17 cellular contexts compared by ENCODE assay signal in genomic region chr7:111080495-111081105, GRCh38. TPM values are rescaled to one million over a fixed set of nuclear protein-coding genes. Genes with fewer than 3 reads are reported as not detected.
DNase-seq lines count a peak whose midpoint lies in the region; ATAC-seq and TF ChIP-seq lines count a peak whose summit lies in the region.
"Had no signal": no experiment of that assay in that cellular context is flagged by ENCODE, and none has a peak within 500 bp of the region (broad histone marks: within the 10 kb centered on the region; RNA-seq: fewer than 3 reads in every experiment).

No MANE protein-coding gene starts in this region.

- no peaks in the 10 kb centered on the region for H3K9me3 ChIP-seq in osteoblast (ENCODE audit: low read depth, low read length)
- H3K9me3 ChIP-seq: gastrocnemius medialis had no signal

- TF ChIP-seq CTCF in osteoblast (IDR thresholded peaks at IDR 0.05; ENCODE audit: extremely low read depth, low read depth, low read length) = no peak

- peaks cover 72% of the 10 kb centered on the region for H3K4me1 Mint-ChIP-seq in activated CD4-positive, alpha-beta T cell treated with anti-CD3 and anti-CD28 coated beads, Interleukin-2, amount 10 ng/mL, durations not matched to agents 24 days and 14 days
- peaks cover 72% of the 10 kb centered on the region for H3K4me1 Mint-ChIP-seq in activated naive CD8-positive, alpha-beta T cell treated with anti-CD3 and anti-CD28 coated beads for 36 hours

- H2AFZ ChIP-seq in osteoblast (ENCODE audit: low read length) = no peak overlapping the region

- ATAC-seq in GM21526 (IDR thresholded peaks at IDR 0.05; ENCODE audit: low FRiP score, unreplicated experiment) (peak; percentile 34), HG03469 (IDR thresholded peaks at IDR 0.05; ENCODE audit: unreplicated experiment) (peak; percentile 15)
- ATAC-seq: gastrocnemius medialis, Right ventricle myocardium inferior had no signal

- H3K4me2 ChIP-seq in osteoblast (ENCODE audit: insufficient read depth, low read length) = no peak overlapping the region

- H3K27me3 Mint-ChIP-seq in activated CD4-positive, alpha-beta T cell treated with anti-CD3 and anti-CD28 coated beads, Interleukin-2, amount 10 ng/mL, durations not matched to agents 24 days and 14 days = no peaks in the 10 kb centered on the region
- no peaks in the 10 kb centered on the region for H3K27me3 Mint-ChIP-seq in activated naive CD8-positive, alpha-beta T cell treated with anti-CD3 and anti-CD28 coated beads for 36 hours
- H3K27me3 Mint-ChIP-seq: CD4-positive, alpha-beta memory T cell had no signal

- peak overlapping the region; percentile 38 for H3K4me3 Mint-ChIP-seq in activated CD4-positive, alpha-beta T cell treated with anti-CD3 and anti-CD28 coated beads, Interleukin-2, amount 10 ng/mL, durations not matched to agents 24 days and 14 days
- H3K4me3 Mint-ChIP-seq in activated naive CD8-positive, alpha-beta T cell treated with anti-CD3 and anti-CD28 coated beads for 36 hours = no peak overlapping the region
- H3K4me3 Mint-ChIP-seq: CD4-positive, alpha-beta memory T cell had no signal

- no peak overlapping the region for H3K4me3 ChIP-seq in osteoblast (ENCODE audit: insufficient read depth, low read length)
- H3K4me3 ChIP-seq: gastrocnemius medialis, skin epidermis had no signal

- DNase-seq in activated CD4-positive, alpha-beta T cell treated with anti-CD3 and anti-CD28 coated beads, Interleukin-2, amount 10 ng/mL, durations not matched to agents 24 days and 14 days = no peak
- DNase-seq in activated CD4-positive, alpha-beta T cell treated with anti-CD3 and anti-CD28 coated beads, Interleukin-2, amount 50 U/mL, for 1 hour = no peak
- DNase-seq in activated naive CD8-positive, alpha-beta T cell treated with anti-CD3 and anti-CD28 coated beads for 36 hours = no peak
- no peak for DNase-seq in osteoblast (ENCODE audit: insufficient read length, low spot score, missing footprints)
- no peak for DNase-seq in NCI-H1694 (lab: John Stamatoyannopoulos, UW)
- DNase-seq in AG08396 (ENCODE audit: low spot score) = no peak
- DNase-seq: 8988T; CD4-positive, alpha-beta memory T cell; gastrocnemius medialis; mesenchymal stem cell; NCI-H1048; NK-92 treated with Interleukin-12 subunit alpha and Interleukin-12 subunit beta, amount 100 ng/mL, for 24 hours; stimulated activated naive CD4-positive, alpha-beta T cell treated with Interleukin-2 at 50 U/mL for 16 hours had no signal

- no peaks in the 10 kb centered on the region for H4K20me1 ChIP-seq in osteoblast (ENCODE audit: insufficient read depth, low read length)

- H3K9me3 Mint-ChIP-seq in activated CD4-positive, alpha-beta T cell treated with anti-CD3 and anti-CD28 coated beads, Interleukin-2, amount 10 ng/mL, durations not matched to agents 24 days and 14 days = peaks cover 5% of the 10 kb centered on the region
- peaks cover 9% of the 10 kb centered on the region for H3K9me3 Mint-ChIP-seq in activated naive CD8-positive, alpha-beta T cell treated with anti-CD3 and anti-CD28 coated beads for 36 hours
- H3K9me3 Mint-ChIP-seq: CD4-positive, alpha-beta memory T cell had no signal

- peak overlapping the region; percentile 74 for H3K27ac Mint-ChIP-seq in activated CD4-positive, alpha-beta T cell treated with anti-CD3 and anti-CD28 coated beads, Interleukin-2, amount 10 ng/mL, durations not matched to agents 24 days and 14 days
- H3K27ac Mint-ChIP-seq in activated naive CD8-positive, alpha-beta T cell treated with anti-CD3 and anti-CD28 coated beads for 36 hours = peak overlapping the region; percentile 97

- no peaks in the 10 kb centered on the region for H3K36me3 ChIP-seq in osteoblast (ENCODE audit: insufficient read depth, low read length)
- H3K36me3 ChIP-seq: gastrocnemius medialis had no signal

- no peak overlapping the region for H3K27ac ChIP-seq in osteoblast (ENCODE audit: low read depth, low read length)
- H3K27ac ChIP-seq: gastrocnemius medialis had no signal

- H3K36me3 Mint-ChIP-seq in activated CD4-positive, alpha-beta T cell treated with anti-CD3 and anti-CD28 coated beads, Interleukin-2, amount 10 ng/mL, durations not matched to agents 24 days and 14 days (ENCODE audit: low read depth) = peaks cover 7% of the 10 kb centered on the region
- H3K36me3 Mint-ChIP-seq in activated naive CD8-positive, alpha-beta T cell treated with anti-CD3 and anti-CD28 coated beads for 36 hours = peaks cover 20% of the 10 kb centered on the region
- H3K36me3 Mint-ChIP-seq: CD4-positive, alpha-beta memory T cell had no signal

- no peaks in the 10 kb centered on the region for H3K79me2 ChIP-seq in osteoblast (ENCODE audit: insufficient read depth, low read length)

- no peaks in the 10 kb centered on the region for H3K27me3 ChIP-seq in osteoblast (ENCODE audit: insufficient read depth, low read length)
- H3K27me3 ChIP-seq: gastrocnemius medialis had no signal

- H3K4me1 ChIP-seq in osteoblast (ENCODE audit: insufficient read depth, low read length) = peaks cover 14% of the 10 kb centered on the region

- intact Hi-C loops in activated CD4-positive, alpha-beta T cell treated with anti-CD3 and anti-CD28 coated beads, Interleukin-2, amount 10 ng/mL, durations not matched to agents 24 days and 14 days (cut with micrococcal nuclease) = no loop called here

RNA-seq across cellular contexts. Expression of gene LRRN3, which starts 10.3 kb away (rescaled TPM):
- total RNA-seq in activated CD4-positive, alpha-beta T cell treated with anti-CD3 and anti-CD28 coated beads, Interleukin-2, amount 10 ng/mL, durations not matched to agents 24 days and 14 days = 53.4 and 56.5 TPM in 2 replicates
- 10 to 100 TPM; 89.3 to 93.6 TPM for total RNA-seq in activated naive CD8-positive, alpha-beta T cell treated with anti-CD3 and anti-CD28 coated beads for 36 hours
- total RNA-seq in osteoblast = 2.2 and 2.4 TPM in 2 replicates

Comparison
In these comparisons a context has a peak if more than half of its experiments do, and no peak if none do; other contexts are left out.
1. RNA of gene LRRN3, which starts 10.3 kb away (total RNA-seq): 89.3 to 93.6 TPM in activated naive CD8-positive, alpha-beta T cell treated with anti-CD3 and anti-CD28 coated beads for 36 hours and 53.4 to 56.5 TPM in activated CD4-positive, alpha-beta T cell treated with anti-CD3 and anti-CD28 coated beads, Interleukin-2, amount 10 ng/mL, durations not matched to agents 24 days and 14 days; 2.2 to 2.4 TPM in osteoblast; every median in the first group is over 10 times any median in the second.